In the genomic region with DNA sequence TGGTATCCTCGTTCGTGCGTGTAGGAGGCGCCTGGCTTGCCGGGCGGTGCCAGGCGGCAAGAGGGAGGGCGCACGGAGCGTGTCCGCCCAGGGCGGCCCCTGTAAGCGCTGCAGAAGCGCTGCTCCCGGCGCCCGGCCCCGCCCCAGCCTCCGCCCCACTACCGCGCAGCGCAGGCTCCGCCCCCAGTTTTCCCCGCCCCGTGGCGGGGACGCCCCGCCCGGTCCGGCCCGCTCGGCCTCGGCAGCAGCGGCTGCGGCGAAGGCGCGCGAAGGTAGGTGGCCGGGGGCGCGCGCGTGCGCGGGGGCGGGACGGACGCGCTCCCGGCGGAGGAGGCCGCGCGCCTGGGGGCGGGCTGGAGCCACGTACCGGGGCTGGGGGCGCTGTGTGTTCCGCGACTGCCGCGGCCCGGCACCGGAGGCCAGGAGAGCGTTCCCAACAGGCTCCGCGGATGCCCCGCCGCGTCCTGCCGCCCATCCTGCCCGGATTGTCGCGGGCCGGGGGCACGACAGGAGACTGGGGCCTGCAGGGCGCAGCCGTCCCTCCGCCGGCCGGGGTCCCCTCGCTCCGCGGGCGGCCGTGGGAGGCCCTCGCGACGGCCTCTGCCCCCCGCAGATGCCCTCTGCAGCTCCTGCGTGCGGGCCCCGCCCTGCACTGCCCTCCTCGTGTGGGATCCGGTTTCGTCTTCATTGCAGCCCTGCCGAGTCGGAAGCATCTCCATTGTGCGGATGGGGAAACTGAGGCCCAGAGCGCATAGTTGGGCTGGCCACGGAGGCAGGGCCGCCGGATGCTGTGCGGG, we compare ENCODE assay signal across 1 cellular context.
A peak's percentile ranks its signal among the peaks of the same experiment; 100 is the strongest.
TF ChIP-seq lines count a peak whose summit lies in the region.

No MANE protein-coding gene starts in this region.

TF ChIP-seq in HepG2, 621 proteins besides CTCF, POLR2A, EP300 and RAD21 (continued from another document and continues in another):
- TF ChIP-seq, protein P1, sequence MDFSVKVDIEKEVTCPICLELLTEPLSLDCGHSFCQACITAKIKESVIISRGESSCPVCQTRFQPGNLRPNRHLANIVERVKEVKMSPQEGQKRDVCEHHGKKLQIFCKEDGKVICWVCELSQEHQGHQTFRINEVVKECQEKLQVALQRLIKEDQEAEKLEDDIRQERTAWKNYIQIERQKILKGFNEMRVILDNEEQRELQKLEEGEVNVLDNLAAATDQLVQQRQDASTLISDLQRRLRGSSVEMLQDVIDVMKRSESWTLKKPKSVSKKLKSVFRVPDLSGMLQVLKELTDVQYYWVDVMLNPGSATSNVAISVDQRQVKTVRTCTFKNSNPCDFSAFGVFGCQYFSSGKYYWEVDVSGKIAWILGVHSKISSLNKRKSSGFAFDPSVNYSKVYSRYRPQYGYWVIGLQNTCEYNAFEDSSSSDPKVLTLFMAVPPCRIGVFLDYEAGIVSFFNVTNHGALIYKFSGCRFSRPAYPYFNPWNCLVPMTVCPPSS (IDR thresholded peaks at IDR 0.05), result no peak
- TF ChIP-seq ZFP1 (CRISPR knock-in tag; IDR thresholded peaks at IDR 0.05), result no peak
- TF ChIP-seq, protein P2, sequence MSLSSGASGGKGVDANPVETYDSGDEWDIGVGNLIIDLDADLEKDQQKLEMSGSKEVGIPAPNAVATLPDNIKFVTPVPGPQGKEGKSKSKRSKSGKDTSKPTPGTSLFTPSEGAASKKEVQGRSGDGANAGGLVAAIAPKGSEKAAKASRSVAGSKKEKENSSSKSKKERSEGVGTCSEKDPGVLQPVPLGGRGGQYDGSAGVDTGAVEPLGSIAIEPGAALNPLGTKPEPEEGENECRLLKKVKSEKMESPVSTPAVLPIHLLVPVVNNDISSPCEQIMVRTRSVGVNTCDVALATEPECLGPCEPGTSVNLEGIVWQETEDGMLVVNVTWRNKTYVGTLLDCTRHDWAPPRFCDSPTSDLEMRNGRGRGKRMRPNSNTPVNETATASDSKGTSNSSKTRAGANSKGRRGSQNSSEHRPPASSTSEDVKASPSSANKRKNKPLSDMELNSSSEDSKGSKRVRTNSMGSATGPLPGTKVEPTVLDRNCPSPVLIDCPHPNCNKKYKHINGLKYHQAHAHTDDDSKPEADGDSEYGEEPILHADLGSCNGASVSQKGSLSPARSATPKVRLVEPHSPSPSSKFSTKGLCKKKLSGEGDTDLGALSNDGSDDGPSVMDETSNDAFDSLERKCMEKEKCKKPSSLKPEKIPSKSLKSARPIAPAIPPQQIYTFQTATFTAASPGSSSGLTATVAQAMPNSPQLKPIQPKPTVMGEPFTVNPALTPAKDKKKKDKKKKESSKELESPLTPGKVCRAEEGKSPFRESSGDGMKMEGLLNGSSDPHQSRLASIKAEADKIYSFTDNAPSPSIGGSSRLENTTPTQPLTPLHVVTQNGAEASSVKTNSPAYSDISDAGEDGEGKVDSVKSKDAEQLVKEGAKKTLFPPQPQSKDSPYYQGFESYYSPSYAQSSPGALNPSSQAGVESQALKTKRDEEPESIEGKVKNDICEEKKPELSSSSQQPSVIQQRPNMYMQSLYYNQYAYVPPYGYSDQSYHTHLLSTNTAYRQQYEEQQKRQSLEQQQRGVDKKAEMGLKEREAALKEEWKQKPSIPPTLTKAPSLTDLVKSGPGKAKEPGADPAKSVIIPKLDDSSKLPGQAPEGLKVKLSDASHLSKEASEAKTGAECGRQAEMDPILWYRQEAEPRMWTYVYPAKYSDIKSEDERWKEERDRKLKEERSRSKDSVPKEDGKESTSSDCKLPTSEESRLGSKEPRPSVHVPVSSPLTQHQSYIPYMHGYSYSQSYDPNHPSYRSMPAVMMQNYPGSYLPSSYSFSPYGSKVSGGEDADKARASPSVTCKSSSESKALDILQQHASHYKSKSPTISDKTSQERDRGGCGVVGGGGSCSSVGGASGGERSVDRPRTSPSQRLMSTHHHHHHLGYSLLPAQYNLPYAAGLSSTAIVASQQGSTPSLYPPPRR (CRISPR knock-in tag; IDR thresholded peaks at IDR 0.05; ENCODE audit: borderline replicate concordance), result no peak
- no peak for TF ChIP-seq ZNF337 (CRISPR knock-in tag; IDR thresholded peaks at IDR 0.05; ENCODE audit: borderline replicate concordance, low read depth)
- TF ChIP-seq, protein P3, sequence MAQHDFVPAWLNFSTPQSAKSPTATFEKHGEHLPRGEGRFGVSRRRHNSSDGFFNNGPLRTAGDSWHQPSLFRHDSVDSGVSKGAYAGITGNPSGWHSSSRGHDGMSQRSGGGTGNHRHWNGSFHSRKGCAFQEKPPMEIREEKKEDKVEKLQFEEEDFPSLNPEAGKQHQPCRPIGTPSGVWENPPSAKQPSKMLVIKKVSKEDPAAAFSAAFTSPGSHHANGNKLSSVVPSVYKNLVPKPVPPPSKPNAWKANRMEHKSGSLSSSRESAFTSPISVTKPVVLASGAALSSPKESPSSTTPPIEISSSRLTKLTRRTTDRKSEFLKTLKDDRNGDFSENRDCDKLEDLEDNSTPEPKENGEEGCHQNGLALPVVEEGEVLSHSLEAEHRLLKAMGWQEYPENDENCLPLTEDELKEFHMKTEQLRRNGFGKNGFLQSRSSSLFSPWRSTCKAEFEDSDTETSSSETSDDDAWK (CRISPR knock-in tag; IDR thresholded peaks at IDR 0.05), result no peak
- peak; percentile 36; the same call in 1 of the 2 replicates for TF ChIP-seq FOXO1 (CRISPR knock-in tag; IDR thresholded peaks at IDR 0.05)
- TF ChIP-seq ATF1 (CRISPR knock-in tag; IDR thresholded peaks at IDR 0.05), result no peak
- TF ChIP-seq ZMYM2 (CRISPR knock-in tag; IDR thresholded peaks at IDR 0.05), result no peak
- no peak for TF ChIP-seq BHLHE40 (IDR thresholded peaks at IDR 0.05; ENCODE audit: low read length)
- TF ChIP-seq ZNF501 (CRISPR knock-in tag; IDR thresholded peaks at IDR 0.05), result no peak
- no peak for TF ChIP-seq NR2C2 (CRISPR knock-in tag; IDR thresholded peaks at IDR 0.05; ENCODE audit: borderline replicate concordance)
- TF ChIP-seq ZFP82 (CRISPR knock-in tag; IDR thresholded peaks at IDR 0.05; ENCODE audit: borderline replicate concordance), result no peak
- TF ChIP-seq FOXP1 (IDR thresholded peaks at IDR 0.05), result no peak
- TF ChIP-seq FOXP1 (CRISPR knock-in tag; IDR thresholded peaks at IDR 0.05), result no peak
- no peak for TF ChIP-seq ATM (IDR thresholded peaks at IDR 0.05; ENCODE audit: borderline replicate concordance)
- no peak for TF ChIP-seq SKI (IDR thresholded peaks at IDR 0.05; ENCODE audit: partially characterized antibody)
- 0 out of 2 replicates have a peak, but pooled peaks have one; percentile 9 for TF ChIP-seq AHR (CRISPR knock-in tag; IDR thresholded peaks at IDR 0.05)
- peak; percentile 29; the same call in 1 of the 2 replicates for TF ChIP-seq GABPB1 (CRISPR knock-in tag; IDR thresholded peaks at IDR 0.05)
- no peak for TF ChIP-seq ZKSCAN8 (CRISPR knock-in tag; IDR thresholded peaks at IDR 0.05; ENCODE audit: borderline replicate concordance)
- no peak for TF ChIP-seq FOXM1 (CRISPR knock-in tag; IDR thresholded peaks at IDR 0.05)
- TF ChIP-seq ZFY (CRISPR knock-in tag; IDR thresholded peaks at IDR 0.05), result peak; percentile 89
- no peak for TF ChIP-seq ZNF773 (CRISPR knock-in tag; IDR thresholded peaks at IDR 0.05; ENCODE audit: borderline replicate concordance)
- 0 out of 2 replicates have a peak, but pooled peaks have one; percentile 38 for TF ChIP-seq ARHGAP35 (CRISPR knock-in tag; IDR thresholded peaks at IDR 0.05; ENCODE audit: borderline replicate concordance)
- TF ChIP-seq GTF3A (CRISPR knock-in tag; conservative IDR thresholded peaks at IDR 0.05), result no peak
- no peak for TF ChIP-seq ZNF619 (CRISPR knock-in tag; IDR thresholded peaks at IDR 0.05)
- no peak for TF ChIP-seq PCBP1 (IDR thresholded peaks at IDR 0.05; ENCODE audit: borderline replicate concordance, low read depth, low read length)
- no peak for TF ChIP-seq ZNF329 (CRISPR knock-in tag; IDR thresholded peaks at IDR 0.05; ENCODE audit: low read depth)
- TF ChIP-seq, protein P4, sequence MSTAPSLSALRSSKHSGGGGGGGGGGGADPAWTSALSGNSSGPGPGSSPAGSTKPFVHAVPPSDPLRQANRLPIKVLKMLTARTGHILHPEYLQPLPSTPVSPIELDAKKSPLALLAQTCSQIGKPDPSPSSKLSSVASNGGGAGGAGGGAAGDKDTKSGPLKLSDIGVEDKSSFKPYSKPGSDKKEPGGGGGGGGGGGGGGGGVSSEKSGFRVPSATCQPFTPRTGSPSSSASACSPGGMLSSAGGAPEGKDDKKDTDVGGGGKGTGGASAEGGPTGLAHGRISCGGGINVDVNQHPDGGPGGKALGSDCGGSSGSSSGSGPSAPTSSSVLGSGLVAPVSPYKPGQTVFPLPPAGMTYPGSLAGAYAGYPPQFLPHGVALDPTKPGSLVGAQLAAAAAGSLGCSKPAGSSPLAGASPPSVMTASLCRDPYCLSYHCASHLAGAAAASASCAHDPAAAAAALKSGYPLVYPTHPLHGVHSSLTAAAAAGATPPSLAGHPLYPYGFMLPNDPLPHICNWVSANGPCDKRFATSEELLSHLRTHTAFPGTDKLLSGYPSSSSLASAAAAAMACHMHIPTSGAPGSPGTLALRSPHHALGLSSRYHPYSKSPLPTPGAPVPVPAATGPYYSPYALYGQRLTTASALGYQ (CRISPR knock-in tag; IDR thresholded peaks at IDR 0.05), result no peak
- TF ChIP-seq ZNF558 (CRISPR knock-in tag; IDR thresholded peaks at IDR 0.05; ENCODE audit: borderline replicate concordance), result peak; percentile 57; the same call in 1 of the 2 replicates
- TF ChIP-seq, protein P5, sequence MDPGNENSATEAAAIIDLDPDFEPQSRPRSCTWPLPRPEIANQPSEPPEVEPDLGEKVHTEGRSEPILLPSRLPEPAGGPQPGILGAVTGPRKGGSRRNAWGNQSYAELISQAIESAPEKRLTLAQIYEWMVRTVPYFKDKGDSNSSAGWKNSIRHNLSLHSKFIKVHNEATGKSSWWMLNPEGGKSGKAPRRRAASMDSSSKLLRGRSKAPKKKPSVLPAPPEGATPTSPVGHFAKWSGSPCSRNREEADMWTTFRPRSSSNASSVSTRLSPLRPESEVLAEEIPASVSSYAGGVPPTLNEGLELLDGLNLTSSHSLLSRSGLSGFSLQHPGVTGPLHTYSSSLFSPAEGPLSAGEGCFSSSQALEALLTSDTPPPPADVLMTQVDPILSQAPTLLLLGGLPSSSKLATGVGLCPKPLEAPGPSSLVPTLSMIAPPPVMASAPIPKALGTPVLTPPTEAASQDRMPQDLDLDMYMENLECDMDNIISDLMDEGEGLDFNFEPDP (CRISPR knock-in tag; conservative IDR thresholded peaks at IDR 0.05), result no peak
- 0 out of 2 replicates have a peak, but pooled peaks have one; percentile 11 for TF ChIP-seq ZNF263 (CRISPR knock-in tag; IDR thresholded peaks at IDR 0.05)
- peak; percentile 81 for TF ChIP-seq PHF8 (CRISPR knock-in tag; IDR thresholded peaks at IDR 0.05)
- TF ChIP-seq, protein P6, sequence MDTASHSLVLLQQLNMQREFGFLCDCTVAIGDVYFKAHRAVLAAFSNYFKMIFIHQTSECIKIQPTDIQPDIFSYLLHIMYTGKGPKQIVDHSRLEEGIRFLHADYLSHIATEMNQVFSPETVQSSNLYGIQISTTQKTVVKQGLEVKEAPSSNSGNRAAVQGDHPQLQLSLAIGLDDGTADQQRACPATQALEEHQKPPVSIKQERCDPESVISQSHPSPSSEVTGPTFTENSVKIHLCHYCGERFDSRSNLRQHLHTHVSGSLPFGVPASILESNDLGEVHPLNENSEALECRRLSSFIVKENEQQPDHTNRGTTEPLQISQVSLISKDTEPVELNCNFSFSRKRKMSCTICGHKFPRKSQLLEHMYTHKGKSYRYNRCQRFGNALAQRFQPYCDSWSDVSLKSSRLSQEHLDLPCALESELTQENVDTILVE (CRISPR knock-in tag; IDR thresholded peaks at IDR 0.05), result no peak
- no peak for TF ChIP-seq ZNF44 (CRISPR knock-in tag; IDR thresholded peaks at IDR 0.05)
- TF ChIP-seq, protein P7, sequence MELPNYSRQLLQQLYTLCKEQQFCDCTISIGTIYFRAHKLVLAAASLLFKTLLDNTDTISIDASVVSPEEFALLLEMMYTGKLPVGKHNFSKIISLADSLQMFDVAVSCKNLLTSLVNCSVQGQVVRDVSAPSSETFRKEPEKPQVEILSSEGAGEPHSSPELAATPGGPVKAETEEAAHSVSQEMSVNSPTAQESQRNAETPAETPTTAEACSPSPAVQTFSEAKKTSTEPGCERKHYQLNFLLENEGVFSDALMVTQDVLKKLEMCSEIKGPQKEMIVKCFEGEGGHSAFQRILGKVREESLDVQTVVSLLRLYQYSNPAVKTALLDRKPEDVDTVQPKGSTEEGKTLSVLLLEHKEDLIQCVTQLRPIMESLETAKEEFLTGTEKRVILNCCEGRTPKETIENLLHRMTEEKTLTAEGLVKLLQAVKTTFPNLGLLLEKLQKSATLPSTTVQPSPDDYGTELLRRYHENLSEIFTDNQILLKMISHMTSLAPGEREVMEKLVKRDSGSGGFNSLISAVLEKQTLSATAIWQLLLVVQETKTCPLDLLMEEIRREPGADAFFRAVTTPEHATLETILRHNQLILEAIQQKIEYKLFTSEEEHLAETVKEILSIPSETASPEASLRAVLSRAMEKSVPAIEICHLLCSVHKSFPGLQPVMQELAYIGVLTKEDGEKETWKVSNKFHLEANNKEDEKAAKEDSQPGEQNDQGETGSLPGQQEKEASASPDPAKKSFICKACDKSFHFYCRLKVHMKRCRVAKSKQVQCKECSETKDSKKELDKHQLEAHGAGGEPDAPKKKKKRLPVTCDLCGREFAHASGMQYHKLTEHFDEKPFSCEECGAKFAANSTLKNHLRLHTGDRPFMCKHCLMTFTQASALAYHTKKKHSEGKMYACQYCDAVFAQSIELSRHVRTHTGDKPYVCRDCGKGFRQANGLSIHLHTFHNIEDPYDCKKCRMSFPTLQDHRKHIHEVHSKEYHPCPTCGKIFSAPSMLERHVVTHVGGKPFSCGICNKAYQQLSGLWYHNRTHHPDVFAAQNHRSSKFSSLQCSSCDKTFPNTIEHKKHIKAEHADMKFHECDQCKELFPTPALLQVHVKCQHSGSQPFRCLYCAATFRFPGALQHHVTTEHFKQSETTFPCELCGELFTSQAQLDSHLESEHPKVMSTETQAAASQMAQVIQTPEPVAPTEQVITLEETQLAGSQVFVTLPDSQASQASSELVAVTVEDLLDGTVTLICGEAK (IDR thresholded peaks at IDR 0.05), result no peak
- TF ChIP-seq, protein P7 (CRISPR knock-in tag; IDR thresholded peaks at IDR 0.05), result no peak
- no peak for TF ChIP-seq ZNF138 (CRISPR knock-in tag; IDR thresholded peaks at IDR 0.05; ENCODE audit: low read depth)
